Comparison of ENCODE assay signal across 20 cellular contexts in genomic region chr10:109726473-109726872, GRCh38.
DNase-seq lines count a peak whose midpoint lies in the region; ATAC-seq and TF ChIP-seq lines count a peak whose summit lies in the region.
"Had no signal": no experiment of that assay in that cellular context is flagged by ENCODE, and none has a peak within 500 bp of the region (broad histone marks: within the 10 kb centered on the region; RNA-seq: fewer than 3 reads in every experiment).

No MANE protein-coding gene starts in this region.

- ATAC-seq in GM18517 (IDR thresholded peaks at IDR 0.05; ENCODE audit: unreplicated experiment) (no peak), upper lobe of left lung (ENCODE audit: low FRiP score in 2 of 2) (no peak)
- ATAC-seq: Panc1, Right ventricle myocardium inferior had no signal

- H3K9me3 ChIP-seq in upper lobe of left lung: no peaks in the 10 kb centered on the region
- H3K9me3 ChIP-seq: HAP-1 had no signal

- no peak overlapping the region for H3K4me3 ChIP-seq in upper lobe of left lung
- H3K4me3 ChIP-seq: HAP-1 had no signal

- WGBS in upper lobe of left lung, 2 donors: 32 to 40% methylated on average over 2 of the region's 2 CpGs

- H3K36me3 ChIP-seq in upper lobe of left lung: no peaks in the 10 kb centered on the region
- H3K36me3 ChIP-seq: HAP-1 had no signal

- H3K27ac ChIP-seq in upper lobe of left lung: no peak overlapping the region
- H3K27ac ChIP-seq: C4-2B had no signal

- no peaks in the 10 kb centered on the region for H3K4me1 ChIP-seq in upper lobe of left lung
- H3K4me1 ChIP-seq: HAP-1 had no signal

- TF ChIP-seq EP300 in upper lobe of left lung (IDR thresholded peaks at IDR 0.05): no peak

- no peak for TF ChIP-seq CTCF in upper lobe of left lung (IDR thresholded peaks at IDR 0.05)

- no peaks in the 10 kb centered on the region for H3K27me3 ChIP-seq in upper lobe of left lung

- no peak for TF ChIP-seq POLR2A in upper lobe of left lung (IDR thresholded peaks at IDR 0.05)

- DNase-seq in NCI-H1105 treated with DMSO at 0.1 percent for 48 hours (lab: John Stamatoyannopoulos, UW): peak; percentile 17
- DNase-seq in NCI-H1105 (lab: John Stamatoyannopoulos, UW): no peak
- DNase-seq in SK-N-DZ (ENCODE audit: low spot score): peak; percentile 17
- peak; percentile 3 for DNase-seq in kidney glomerular epithelial cell (lab: John Stamatoyannopoulos, UW)
- DNase-seq in C1 segment of cervical spinal cord (lab: John Stamatoyannopoulos, UW): no peak
- no peak for DNase-seq in activated naive CD4-positive, alpha-beta T cell treated with anti-CD3 and anti-CD28 coated beads, Interleukin-2, amount 50 U/mL, for 16 hours
- no peak for DNase-seq in upper lobe of left lung
- DNase-seq: 8988T, COR-L47, DMS53, IMR-90, MV-4-11, NCI-H1436 treated with DMSO at 0.1 percent for 48 hours, NCI-H345, NCI-H526 treated with DMSO at 0.1 percent for 48 hours had no signal

Comparison
In these comparisons a context has a peak if more than half of its experiments do, and no peak if none do; other contexts are left out.
1. DNase-seq: peak in NCI-H1105 treated with DMSO at 0.1 percent for 48 hours (single experiment), SK-N-DZ (single experiment) and kidney glomerular epithelial cell (single experiment); none in NCI-H1105 (single experiment), C1 segment of cervical spinal cord (0 of 14), activated naive CD4-positive, alpha-beta T cell treated with anti-CD3 and anti-CD28 coated beads, Interleukin-2, amount 50 U/mL, for 16 hours (single experiment) and upper lobe of left lung (0 of 2).